ENCODE assay signal across 3 cellular contexts in the genomic region with DNA sequence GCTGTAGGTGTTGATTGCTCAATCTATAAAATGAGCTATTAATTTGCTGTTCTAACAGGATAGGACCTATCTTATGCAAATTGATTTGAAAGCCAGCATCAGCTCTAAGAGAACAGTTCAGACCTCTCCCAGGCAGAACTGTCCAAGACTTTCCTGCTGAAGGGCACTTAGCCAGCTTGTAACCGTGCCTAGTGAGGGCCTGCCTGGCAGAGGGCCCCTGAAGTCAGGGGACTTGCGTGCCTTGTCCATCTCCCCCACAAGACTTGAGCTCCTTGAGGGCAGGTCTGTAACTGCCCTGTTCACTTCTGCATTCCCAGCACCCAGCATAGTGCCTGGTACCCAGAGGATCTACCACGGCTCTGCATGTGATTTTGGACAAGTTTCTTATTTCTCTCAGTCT.
"Had no signal": no experiment of that assay in that cellular context is flagged by ENCODE, and none has a peak within 500 bp of the region (broad histone marks: within the 10 kb centered on the region; RNA-seq: fewer than 3 reads in every experiment).

No MANE protein-coding gene starts in this region.

- ATAC-seq: GM12878 had no signal

- DNase-seq: GDM1, GF-D8 had no signal

- H3K4me3 ChIP-seq: GM12878 had no signal
